In genomic region chrX:97728225-97728624, GRCh38 we compare ENCODE assay signal across 22 cellular contexts.
"Had no signal": no experiment of that assay in that cellular context is flagged by ENCODE, and none has a peak within 500 bp of the region (broad histone marks: within the 10 kb centered on the region; RNA-seq: fewer than 3 reads in every experiment).

No MANE protein-coding gene starts in this region.

- H3K36me3 Mint-ChIP-seq: immature natural killer cell, mesothelial cell of epicardium, naive B cell had no signal

- H3K9me3 ChIP-seq: esophagus muscularis mucosa, gastroesophageal sphincter, mucosa of descending colon had no signal

- H3K4me1 Mint-ChIP-seq: immature natural killer cell, naive B cell had no signal

- H3K4me3 ChIP-seq: coronary artery, dorsolateral prefrontal cortex, esophagus muscularis mucosa, gastroesophageal sphincter, heart left ventricle, hepatocyte, mucosa of descending colon had no signal

- H2AFZ ChIP-seq: hepatocyte had no signal

- H3K4me3 Mint-ChIP-seq: immature natural killer cell, mesothelial cell of epicardium, naive B cell had no signal

- H3K4me2 ChIP-seq: hepatocyte had no signal

- H3K36me3 ChIP-seq: esophagus muscularis mucosa, gastroesophageal sphincter, heart left ventricle had no signal

- H3K4me1 ChIP-seq: esophagus muscularis mucosa, foreskin keratinocyte, gastroesophageal sphincter, heart left ventricle had no signal

- H3K79me2 ChIP-seq: hepatocyte had no signal

- H3K27me3 ChIP-seq: esophagus muscularis mucosa, foreskin keratinocyte, gastroesophageal sphincter, hepatocyte had no signal

- H3K27ac Mint-ChIP-seq: immature natural killer cell, mesothelial cell of epicardium, naive B cell had no signal

- DNase-seq: dermis blood vessel endothelial cell; dorsolateral prefrontal cortex; effector CD4-positive, alpha-beta T cell; effector memory CD4-positive, alpha-beta T cell; foreskin keratinocyte; heart left ventricle; hypothalamus; immature natural killer cell; islet precursor cell; kidney; kidney glomerular epithelial cell; left colon; left ventricle myocardium superior; mesenchymal stem cell; mucosa of descending colon; naive B cell had no signal

- ATAC-seq: foreskin keratinocyte, gastroesophageal sphincter, heart left ventricle, left colon, left lobe of liver, left ventricle myocardium superior, mucosa of descending colon had no signal

- H3K27ac ChIP-seq: coronary artery, dorsolateral prefrontal cortex, esophagus muscularis mucosa, foreskin keratinocyte, gastroesophageal sphincter, heart left ventricle, hepatocyte had no signal
